Comparison of ENCODE assay signal across 3 cellular contexts in genomic region chr13:36134632-36135031, GRCh38.
TF ChIP-seq lines count a peak whose summit lies in the region.

No MANE protein-coding gene starts in this region.

TF ChIP-seq in GM23338, 12 proteins besides CTCF, POLR2A, EP300 and RAD21:
- TF ChIP-seq REST (IDR thresholded peaks at IDR 0.05; ENCODE audit: unreplicated experiment) (peak; percentile 60), ZNF114 (CRISPR knock-in tag; IDR thresholded peaks at IDR 0.05) (no peak), STAT1 (IDR thresholded peaks at IDR 0.05; ENCODE audit: unreplicated experiment) (no peak), NANOG (IDR thresholded peaks at IDR 0.05; ENCODE audit: borderline replicate concordance) (no peak)

TF ChIP-seq in HEK293, 187 proteins besides CTCF, POLR2A, EP300 and RAD21:
- TF ChIP-seq SETDB1 (IDR thresholded peaks at IDR 0.05; ENCODE audit: insufficient read length, low read length) (no peak), REST (tag by site-specific recombination; IDR thresholded peaks at IDR 0.05) (peak; percentile 85), TSHZ1 (tag by site-specific recombination; IDR thresholded peaks at IDR 0.05; ENCODE audit: borderline replicate concordance) (no peak), ZNF362 (tag by site-specific recombination; IDR thresholded peaks at IDR 0.05) (no peak)
TF ChIP-seq in HEK293: peak in this region for 1.

TF ChIP-seq in H1, 55 proteins besides CTCF, POLR2A, EP300 and RAD21:
- TF ChIP-seq SUZ12 (IDR thresholded peaks at IDR 0.05; ENCODE audit: low read length) (no peak), GTF2F1 (IDR thresholded peaks at IDR 0.05; ENCODE audit: borderline replicate concordance, low read depth, low read length) (no peak), CHD1 (IDR thresholded peaks at IDR 0.05; ENCODE audit: low read depth, low read length) (no peak), SP4 (IDR thresholded peaks at IDR 0.05; ENCODE audit: low read length) (no peak), CHD7 (IDR thresholded peaks at IDR 0.05; ENCODE audit: insufficient replicate concordance, low read length) (no peak), RXRA (IDR thresholded peaks at IDR 0.05; ENCODE audit: insufficient read depth, low read depth, low read length) (no peak)
